Comparison of ENCODE assay signal across 9 cellular contexts in genomic region chr5:88676637-88677481, GRCh38.
DNase-seq lines count a peak whose midpoint lies in the region; ATAC-seq and TF ChIP-seq lines count a peak whose summit lies in the region.
"Had no signal": no experiment of that assay in that cellular context is flagged by ENCODE, and none has a peak within 500 bp of the region (broad histone marks: within the 10 kb centered on the region; RNA-seq: fewer than 3 reads in every experiment).

No MANE protein-coding gene starts in this region.

- H3K27ac ChIP-seq in psoas muscle = no peak overlapping the region

- peak overlapping the region; percentile 5 for H3K4me3 Mint-ChIP-seq in T-helper 1 cell treated with Interleukin-12 subunit alpha and Interleukin-12 subunit beta and Interleukin-4 antibody, amounts not matched to agents 30 μg/mL and 1 μg/mL, for 36 hours
- H3K4me3 Mint-ChIP-seq in central memory CD8-positive, alpha-beta T cell = peak overlapping the region; percentile 59

- no peaks in the 10 kb centered on the region for H3K36me3 ChIP-seq in psoas muscle (ENCODE audit: insufficient read depth in 1 of 2, low read depth in 1 of 2)

- peaks cover 4% of the 10 kb centered on the region for H3K9me3 Mint-ChIP-seq in T-helper 1 cell treated with Interleukin-12 subunit alpha and Interleukin-12 subunit beta and Interleukin-4 antibody, amounts not matched to agents 30 μg/mL and 1 μg/mL, for 36 hours
- peaks cover 6% of the 10 kb centered on the region for H3K9me3 Mint-ChIP-seq in central memory CD8-positive, alpha-beta T cell

- no peak for DNase-seq in T-helper 1 cell
- peak; percentile 86 for DNase-seq in NCI-H69 (lab: John Stamatoyannopoulos, UW)
- no peak for DNase-seq in central memory CD8-positive, alpha-beta T cell (ENCODE audit: low spot score in 2 of 2)
- peak; percentile 31 for DNase-seq in putamen (ENCODE audit: low spot score)
- DNase-seq in epidermal melanocyte (ENCODE audit: insufficient read length, low spot score) = no peak
- DNase-seq in psoas muscle = no peak
- DNase-seq: GF-D8 had no signal

- no peaks in the 10 kb centered on the region for H3K9me3 ChIP-seq in psoas muscle

- H3K4me1 ChIP-seq in psoas muscle = peaks cover 21% of the 10 kb centered on the region

- peak overlapping the region; percentile 70 for H3K27ac Mint-ChIP-seq in T-helper 1 cell treated with Interleukin-12 subunit alpha and Interleukin-12 subunit beta and Interleukin-4 antibody, amounts not matched to agents 30 μg/mL and 1 μg/mL, for 36 hours
- H3K27ac Mint-ChIP-seq in central memory CD8-positive, alpha-beta T cell (ENCODE audit: low read depth) = peak overlapping the region; percentile 75

- intact Hi-C loops in psoas muscle (cut with DNase I) = loop anchor here in 1 of 2 donors (5.0 to 10.0 kb wide), 2 partner anchors 532 to 895 kb away; no protein-coding TSS in a partner anchor

- TF ChIP-seq CTCF in psoas muscle (IDR thresholded peaks at IDR 0.05) = no peak

- H3K27me3 Mint-ChIP-seq in T-helper 1 cell treated with Interleukin-12 subunit alpha and Interleukin-12 subunit beta and Interleukin-4 antibody, amounts not matched to agents 30 μg/mL and 1 μg/mL, for 36 hours (ENCODE audit: low read depth) = peaks cover 87% of the 10 kb centered on the region
- H3K27me3 Mint-ChIP-seq in central memory CD8-positive, alpha-beta T cell = peaks cover 100% of the 10 kb centered on the region

- H3K36me3 Mint-ChIP-seq in T-helper 1 cell treated with Interleukin-12 subunit alpha and Interleukin-12 subunit beta and Interleukin-4 antibody, amounts not matched to agents 30 μg/mL and 1 μg/mL, for 36 hours (ENCODE audit: low read depth) = peaks cover 11% of the 10 kb centered on the region
- H3K36me3 Mint-ChIP-seq in central memory CD8-positive, alpha-beta T cell (ENCODE audit: insufficient read depth) = peaks cover 22% of the 10 kb centered on the region

- H3K4me3 ChIP-seq in psoas muscle = no peak overlapping the region

- no peak for ATAC-seq in central memory CD8-positive, alpha-beta T cell (replicated peaks; ENCODE audit: extremely low read depth, poor library complexity, severe bottlenecking)
- ATAC-seq in psoas muscle (no peak), HG02610 (IDR thresholded peaks at IDR 0.05; ENCODE audit: unreplicated experiment) (no peak)

- H3K4me1 Mint-ChIP-seq in T-helper 1 cell treated with Interleukin-12 subunit alpha and Interleukin-12 subunit beta and Interleukin-4 antibody, amounts not matched to agents 30 μg/mL and 1 μg/mL, for 36 hours (ENCODE audit: low read depth) = peaks cover 26% of the 10 kb centered on the region
- peaks cover 15% of the 10 kb centered on the region for H3K4me1 Mint-ChIP-seq in central memory CD8-positive, alpha-beta T cell

- peaks cover 2 to 100% (median 52%) of the 10 kb centered on the region in 3 donors for H3K27me3 ChIP-seq in psoas muscle (ENCODE audit: insufficient read depth in 3 of 3, low read length in 2 of 3)

- 30 to 36% (median 36%) methylated on average over 8 of the region's 8 CpGs for WGBS in psoas muscle, 3 donors

Comparison
In these comparisons a context has a peak if more than half of its experiments do, and no peak if none do; other contexts are left out.
1. DNase-seq: peak in NCI-H69 (single experiment) and putamen (single experiment); none in T-helper 1 cell (0 of 5), central memory CD8-positive, alpha-beta T cell (0 of 2), epidermal melanocyte (single experiment) and psoas muscle (0 of 2).